Comparison of ENCODE assay signal across 27 cellular contexts in the genomic region with DNA sequence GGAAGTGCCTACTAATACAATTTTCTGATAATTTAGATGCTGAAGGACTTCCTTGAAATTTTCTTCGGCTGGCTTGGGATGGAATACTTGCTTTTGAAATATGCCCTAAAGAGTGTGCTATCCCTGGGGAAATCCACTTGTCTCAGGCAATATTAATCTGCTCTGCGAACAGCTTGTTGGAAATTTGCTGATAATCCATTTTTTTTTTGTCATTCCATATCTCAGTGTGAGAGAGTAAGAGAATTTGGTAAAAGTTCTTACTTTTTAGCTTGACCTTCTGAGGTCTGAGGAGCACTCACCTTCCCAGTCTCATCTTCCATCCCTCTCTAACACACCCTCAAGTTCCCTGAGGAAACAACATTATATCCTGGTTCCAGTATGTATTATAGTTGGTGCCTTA.
"Had no signal": no experiment of that assay in that cellular context is flagged by ENCODE, and none has a peak within 500 bp of the region (broad histone marks: within the 10 kb centered on the region; RNA-seq: fewer than 3 reads in every experiment).

No MANE protein-coding gene starts in this region.

- H3K27me3 ChIP-seq: colonic mucosa, dorsolateral prefrontal cortex, esophagus squamous epithelium, foreskin keratinocyte, gastrocnemius medialis, gastroesophageal sphincter, heart left ventricle, heart right ventricle had no signal

- ATAC-seq: effector memory CD8-positive, alpha-beta T cell; esophagus mucosa; foreskin keratinocyte; gastrocnemius medialis; gastroesophageal sphincter; heart left ventricle; heart right ventricle had no signal

- DNase-seq: colonic mucosa; cortex of kidney; dermis blood vessel endothelial cell; dorsolateral prefrontal cortex; effector CD4-positive, alpha-beta T cell; effector CD8-positive, alpha-beta T cell; effector memory CD4-positive, alpha-beta T cell; effector memory CD8-positive, alpha-beta T cell; endodermal cell; erythroblast; esophagus squamous epithelium; foreskin fibroblast; foreskin keratinocyte; foreskin melanocyte; gastrocnemius medialis; glutamatergic neuron; heart left ventricle; heart right ventricle had no signal

- H3K4me3 Mint-ChIP-seq: dendritic cell treated with granulocyte-macrophage colony-stimulating factor and Interleukin-4, amounts not matched to agents 40 ng/mL and 50 ng/mL, for 4 days; effector memory CD8-positive, alpha-beta T cell; endodermal cell had no signal

- H3K27ac Mint-ChIP-seq: dendritic cell treated with granulocyte-macrophage colony-stimulating factor and Interleukin-4, amounts not matched to agents 40 ng/mL and 50 ng/mL, for 4 days; effector memory CD8-positive, alpha-beta T cell; endodermal cell had no signal

- H3K9me3 Mint-ChIP-seq: dendritic cell treated with granulocyte-macrophage colony-stimulating factor and Interleukin-4, amounts not matched to agents 40 ng/mL and 50 ng/mL, for 4 days; effector memory CD8-positive, alpha-beta T cell; endodermal cell had no signal

- H3K4me1 ChIP-seq: colonic mucosa, esophagus squamous epithelium, foreskin keratinocyte, gastrocnemius medialis, gastroesophageal sphincter, heart left ventricle, heart right ventricle had no signal

- H3K27ac ChIP-seq: colonic mucosa, coronary artery, epithelial cell of prostate, esophagus squamous epithelium, foreskin keratinocyte, gastrocnemius medialis, gastroesophageal sphincter, heart left ventricle, heart right ventricle had no signal

- H3K36me3 ChIP-seq: colonic mucosa, esophagus squamous epithelium, gastrocnemius medialis, gastroesophageal sphincter, heart left ventricle, heart right ventricle had no signal

- H3K27me3 Mint-ChIP-seq: dendritic cell treated with granulocyte-macrophage colony-stimulating factor and Interleukin-4, amounts not matched to agents 40 ng/mL and 50 ng/mL, for 4 days; effector memory CD8-positive, alpha-beta T cell had no signal

- FAIRE-seq: colon, endometrium, endothelial cell of umbilical vein, frontal cortex had no signal

- H3K4me3 ChIP-seq: colonic mucosa, coronary artery, dorsolateral prefrontal cortex, esophagus squamous epithelium, gastrocnemius medialis, gastroesophageal sphincter, heart left ventricle, heart right ventricle had no signal

- H3K9me3 ChIP-seq: colonic mucosa, esophagus squamous epithelium, gastrocnemius medialis, gastroesophageal sphincter, heart left ventricle, heart right ventricle had no signal
